ENCODE assay signal across 8 cellular contexts in genomic region chr19:21890042-21890441, GRCh38. TPM values are rescaled to one million over a fixed set of nuclear protein-coding genes. Genes with fewer than 3 reads are reported as not detected.
DNase-seq lines count a peak whose midpoint lies in the region; ATAC-seq and TF ChIP-seq lines count a peak whose summit lies in the region.
"Not testable (repeated sequence)": the region's sequence is repeated elsewhere in the genome, so short reads cannot be mapped to it uniquely, and the experiment has no call there.

No MANE protein-coding gene starts in this region.

- not testable (repeated sequence) for H3K36me3 ChIP-seq in Loucy (ENCODE audit: insufficient read depth, low read length); psoas muscle (ENCODE audit: insufficient read depth in 1 of 2, low read depth in 1 of 2)

- not testable (repeated sequence) for H3K4me1 ChIP-seq in Loucy (ENCODE audit: insufficient read depth, low read length, poor library complexity, severe bottlenecking); psoas muscle

- not testable (repeated sequence) for H3K4me3 Mint-ChIP-seq in activated T-cell treated with anti-CD3 and anti-CD28 coated beads, Interleukin-2, amount 50 U/mL, for 72 hours

- not testable (repeated sequence) for H3K9me3 ChIP-seq in Loucy (ENCODE audit: insufficient read depth, low read depth, low read length); psoas muscle

- not testable (repeated sequence) for H3K27me3 ChIP-seq in Loucy (ENCODE audit: insufficient read depth, low read length, poor library complexity, severe bottlenecking); psoas muscle (ENCODE audit: insufficient read depth in 3 of 3, low read length in 2 of 3)
- peaks cover 0 to 13% (median 0%) of the 10 kb centered on the region in 45 donors for H3K27me3 ChIP-seq in dorsolateral prefrontal cortex

- H3K4me3 ChIP-seq in Loucy (ENCODE audit: low read length, poor library complexity, severe bottlenecking); dorsolateral prefrontal cortex; psoas muscle: not testable (repeated sequence)

- not testable (repeated sequence) for H3K9ac ChIP-seq in Loucy (ENCODE audit: low read depth, low read length, poor library complexity, severe bottlenecking)

- H3K36me3 Mint-ChIP-seq in activated T-cell treated with anti-CD3 and anti-CD28 coated beads, Interleukin-2, amount 50 U/mL, for 72 hours (ENCODE audit: insufficient read depth in 2 of 2), result not testable (repeated sequence)

- not testable (repeated sequence) for H2AFZ ChIP-seq in Loucy (ENCODE audit: low read length)

- ATAC-seq in activated T-cell treated with anti-CD3 and anti-CD28 coated beads, Interleukin-2, amount 50 U/mL, for 72 hours (replicated peaks in 1 of 2); psoas muscle; stimulated activated naive CD8-positive, alpha-beta T cell treated with anti-CD3 and anti-CD28 coated beads, Interleukin-15, Interleukin-2, amounts not matched to agents 100 U/mL and 50 U/mL, for 24 hours: not testable (repeated sequence)

- H3K27ac Mint-ChIP-seq in activated T-cell treated with anti-CD3 and anti-CD28 coated beads, Interleukin-2, amount 50 U/mL, for 72 hours, result not testable (repeated sequence)

- peak; percentile 33 for TF ChIP-seq CTCF in C4-2B (conservative IDR thresholded peaks at IDR 0.05)
- 0 out of 2 replicates have a peak, but pooled peaks have one; percentile 28 for TF ChIP-seq CTCF in Loucy (conservative IDR thresholded peaks at IDR 0.05; ENCODE audit: low read length)
- peak in 48 of 56 donors; percentile 11 to 58 (median 43) for TF ChIP-seq CTCF in dorsolateral prefrontal cortex (IDR thresholded peaks at IDR 0.05 in 54 of 56, conservative IDR thresholded peaks at IDR 0.05 in 2 of 56; ENCODE audit: low read depth in 1 of 56, partially characterized antibody in 56 of 56)
- TF ChIP-seq CTCF in psoas muscle (IDR thresholded peaks at IDR 0.05), result peak; percentile 24

- H3F3A ChIP-seq in Loucy (ENCODE audit: low read depth), result not testable (repeated sequence)

- intact Hi-C loops in dorsolateral prefrontal cortex (cut with DNase I); psoas muscle (cut with DNase I): not testable (repeated sequence)

- not testable (repeated sequence) for H4K20me1 ChIP-seq in Loucy (ENCODE audit: insufficient read depth, low read length, poor library complexity, severe bottlenecking)

- 4 to 5% (median 5%) methylated on average over 8 of the region's 8 CpGs for WGBS in psoas muscle, 3 donors

- peak; percentile 49 for DNase-seq in activated CD4-positive, CD25-positive, alpha-beta regulatory T cell treated with anti-CD3 and anti-CD28 coated beads, Interleukin-2, amount 50 U/mL, for 72 hours
- peak; percentile 27 to 37 for DNase-seq in activated T-cell treated with anti-CD3 and anti-CD28 coated beads, Interleukin-2, amount 50 U/mL, for 72 hours
- peak in 7 of 10 donors; percentile 21 to 61 (median 38) for DNase-seq in dorsolateral prefrontal cortex
- peak; percentile 35 for DNase-seq in left kidney (ENCODE audit: low read depth, low spot score)
- DNase-seq in psoas muscle, result peak in 1 of 2 donors; percentile 21
- peak; percentile 23 for DNase-seq in stimulated activated naive CD8-positive, alpha-beta T cell treated with anti-CD3 and anti-CD28 coated beads, Interleukin-15, Interleukin-2, amounts not matched to agents 100 U/mL and 50 U/mL, for 24 hours

- not testable (repeated sequence) for H3K27ac ChIP-seq in C4-2B, dorsolateral prefrontal cortex, psoas muscle

- H3K4me2 ChIP-seq in Loucy (ENCODE audit: low read depth, low read length, poor library complexity, severe bottlenecking), result not testable (repeated sequence)

- not testable (repeated sequence) for H3K79me2 ChIP-seq in Loucy (ENCODE audit: insufficient read depth, low read length)

- not testable (repeated sequence) for H3K9me2 ChIP-seq in Loucy (replicated peaks; ENCODE audit: low read depth, low read length)

- not testable (repeated sequence) for H3K27me3 Mint-ChIP-seq in activated T-cell treated with anti-CD3 and anti-CD28 coated beads, Interleukin-2, amount 50 U/mL, for 72 hours (ENCODE audit: low read depth)

- H3K9me3 Mint-ChIP-seq in activated T-cell treated with anti-CD3 and anti-CD28 coated beads, Interleukin-2, amount 50 U/mL, for 72 hours, result not testable (repeated sequence)

- not testable (repeated sequence) for H3K4me1 Mint-ChIP-seq in activated T-cell treated with anti-CD3 and anti-CD28 coated beads, Interleukin-2, amount 50 U/mL, for 72 hours (ENCODE audit: low read depth)

RNA-seq across cellular contexts. Expression of gene ZNF43, which starts 54.1 kb away (rescaled TPM):
- 10 to 100 TPM; 35.5 to 39.8 TPM for total RNA-seq in activated T-cell treated with anti-CD3 and anti-CD28 coated beads, Interleukin-2, amount 50 U/mL, for 72 hours
- total RNA-seq in dorsolateral prefrontal cortex, result 10 to 100 TPM; 10.9 to 29.1 (median 19.4) TPM
- 1 to 10 TPM; 2.5 to 5.8 (median 4.2) TPM for total RNA-seq in psoas muscle
- polyA plus RNA-seq in psoas muscle, result 1 to 10 TPM; 1.3 to 1.5 (median 1.5) TPM
